ENCODE assay signal across 16 cellular contexts in genomic region chr20:62052842-62053464, GRCh38.
"Had no signal": no experiment of that assay in that cellular context is flagged by ENCODE, and none has a peak within 500 bp of the region (broad histone marks: within the 10 kb centered on the region; RNA-seq: fewer than 3 reads in every experiment).

No MANE protein-coding gene starts in this region.

- DNase-seq: activated CD4-positive, alpha-beta T cell treated with anti-CD3 and anti-CD28 coated beads, Interleukin-2, amount 50 U/mL, for 4 hours; activated naive CD4-positive, alpha-beta T cell; activated T-cell treated with anti-CD3 and anti-CD28 coated beads, Interleukin-2, amount 50 U/mL, for 72 hours; central memory CD4-positive, alpha-beta T cell; cortex of kidney; effector CD8-positive, alpha-beta T cell; hippocampal formation; naive thymus-derived CD4-positive, alpha-beta T cell; right cardiac atrium; stimulated activated CD4-positive, alpha-beta T cell treated with anti-CD3 and anti-CD28 coated beads, Interleukin-1b, Interleukin-23, amount 100 ng/mL, for 48 hours; stimulated activated naive CD4-positive, alpha-beta T cell treated with Interleukin-2 at 50 U/mL for 16 hours had no signal

- H3K27ac ChIP-seq: adrenal gland had no signal

- H3K9me3 ChIP-seq: adrenal gland had no signal

- H3K27me3 Mint-ChIP-seq: naive thymus-derived CD4-positive, alpha-beta T cell; progenitor cell of endocrine pancreas had no signal

- H3K27me3 ChIP-seq: adrenal gland had no signal

- H3K9me3 Mint-ChIP-seq: activated T-cell treated with anti-CD3 and anti-CD28 coated beads, Interleukin-2, amount 50 U/mL, for 72 hours; naive thymus-derived CD4-positive, alpha-beta T cell had no signal

- H3K4me1 ChIP-seq: adrenal gland had no signal

- H3K4me3 ChIP-seq: adrenal gland, lung had no signal

- H3K4me3 Mint-ChIP-seq: activated T-cell treated with anti-CD3 and anti-CD28 coated beads, Interleukin-2, amount 50 U/mL, for 72 hours had no signal

- ATAC-seq: activated CD4-positive, CD25-positive, alpha-beta regulatory T cell treated with anti-CD3 and anti-CD28 coated beads, Interleukin-2, amount 50 U/mL, for 24 hours; activated T-cell treated with anti-CD3 and anti-CD28 coated beads, Interleukin-2, amount 50 U/mL, for 72 hours; naive thymus-derived CD4-positive, alpha-beta T cell; right cardiac atrium had no signal

- FAIRE-seq: urothelium cell line had no signal

- H3K27ac Mint-ChIP-seq: activated T-cell treated with anti-CD3 and anti-CD28 coated beads, Interleukin-2, amount 50 U/mL, for 72 hours; progenitor cell of endocrine pancreas had no signal
